Comparison of ENCODE assay signal across 8 cellular contexts in genomic region chr9:33160446-33160845, GRCh38. TPM values are rescaled to one million over a fixed set of nuclear protein-coding genes. Genes with fewer than 3 reads are reported as not detected.
DNase-seq lines count a peak whose midpoint lies in the region; ATAC-seq and TF ChIP-seq lines count a peak whose summit lies in the region.
"Not testable (repeated sequence)": the region's sequence is repeated elsewhere in the genome, so short reads cannot be mapped to it uniquely, and the experiment has no call there.

No MANE protein-coding gene starts in this region.

- peak overlapping the region; percentile 96 for H3K27ac Mint-ChIP-seq in CD8-positive, alpha-beta T cell
- peak overlapping the region; percentile 91 for H3K27ac Mint-ChIP-seq in activated CD4-positive, alpha-beta memory T cell treated with anti-CD3 and anti-CD28 coated beads, Interleukin-2, amount 10 ng/mL, durations not matched to agents 7 days and 5 days
- peak overlapping the region; percentile 98 for H3K27ac Mint-ChIP-seq in mesothelial cell of epicardium

- intact Hi-C loops in CD8-positive, alpha-beta T cell (cut with DNase I, micrococcal nuclease) = loop anchor here (10.0 kb wide), 2 partner anchors 46 to 606 kb away; partner anchors contain the start of genes SMIM27 (in 1 of the 2) and TOPORS (in 1 of the 2)
- intact Hi-C loops in tibial artery (cut with DNase I; ENCODE audit: low total_unique reads) = not testable (repeated sequence)

- peak overlapping the region; percentile 90 for H3K4me2 ChIP-seq in OCI-LY3 (ENCODE audit: low read length)

- ATAC-seq in CD8-positive, alpha-beta T cell = not testable (repeated sequence)

- peak in 1 of 7 experiments; percentile 17 for DNase-seq in CD8-positive, alpha-beta T cell
- DNase-seq in activated CD4-positive, alpha-beta memory T cell treated with anti-CD3 and anti-CD28 coated beads, Interleukin-2, amount 10 ng/mL, durations not matched to agents 7 days and 5 days; brain microvascular endothelial cell; fibroblast of the aortic adventitia (ENCODE audit: low read depth); mesothelial cell of epicardium (ENCODE audit: low spot score in 2 of 2, unreplicated experiment in 2 of 2); retinal pigment epithelial cell (ENCODE audit: low read depth); tibial artery: not testable (repeated sequence)

- H3K4me1 Mint-ChIP-seq in CD8-positive, alpha-beta T cell (ENCODE audit: low read depth) = peaks cover 95% of the 10 kb centered on the region
- peaks cover 92% of the 10 kb centered on the region for H3K4me1 Mint-ChIP-seq in activated CD4-positive, alpha-beta memory T cell treated with anti-CD3 and anti-CD28 coated beads, Interleukin-2, amount 10 ng/mL, durations not matched to agents 7 days and 5 days
- H3K4me1 Mint-ChIP-seq in mesothelial cell of epicardium = peaks cover 90% of the 10 kb centered on the region

- H3K27me3 Mint-ChIP-seq in CD8-positive, alpha-beta T cell (ENCODE audit: low read depth); activated CD4-positive, alpha-beta memory T cell treated with anti-CD3 and anti-CD28 coated beads, Interleukin-2, amount 10 ng/mL, durations not matched to agents 7 days and 5 days; mesothelial cell of epicardium (ENCODE audit: low read depth): not testable (repeated sequence)

- H3K9me3 Mint-ChIP-seq in CD8-positive, alpha-beta T cell; activated CD4-positive, alpha-beta memory T cell treated with anti-CD3 and anti-CD28 coated beads, Interleukin-2, amount 10 ng/mL, durations not matched to agents 7 days and 5 days; mesothelial cell of epicardium: not testable (repeated sequence)

- H3K27ac ChIP-seq in CD8-positive, alpha-beta T cell (ENCODE audit: low read depth, low read length) = peak overlapping the region; percentile 90
- H3K27ac ChIP-seq in OCI-LY3 (ENCODE audit: low read length) (peak overlapping the region; percentile 84), brain microvascular endothelial cell (peak overlapping the region; percentile 95), tibial artery (peak overlapping the region; percentile 95 to 98)

- not testable (repeated sequence) for H3K36me3 ChIP-seq in CD8-positive, alpha-beta T cell (ENCODE audit: insufficient read depth, low read length); brain microvascular endothelial cell (replicated peaks); tibial artery
- peaks cover 11% of the 10 kb centered on the region for H3K36me3 ChIP-seq in OCI-LY3 (replicated peaks; ENCODE audit: low read depth, low read length)

- H3K36me3 Mint-ChIP-seq in CD8-positive, alpha-beta T cell; mesothelial cell of epicardium: not testable (repeated sequence)
- peaks cover 24% of the 10 kb centered on the region for H3K36me3 Mint-ChIP-seq in activated CD4-positive, alpha-beta memory T cell treated with anti-CD3 and anti-CD28 coated beads, Interleukin-2, amount 10 ng/mL, durations not matched to agents 7 days and 5 days (ENCODE audit: low read depth)

- peak overlapping the region; percentile 99 for H3K9ac ChIP-seq in OCI-LY3 (ENCODE audit: low read length)

- CTCF ChIA-PET in CD8-positive, alpha-beta T cell (lab: Charles Lee) = interaction anchor here (1.0 to 2.7 kb wide), 3 partner anchors 10 to 81 kb away, joined by 3 to 8 read pairs (median 4); no protein-coding TSS in a partner anchor
- CTCF ChIA-PET in activated CD4-positive, alpha-beta memory T cell treated with anti-CD3 and anti-CD28 coated beads, Interleukin-2, amount 10 ng/mL, durations not matched to agents 7 days and 5 days (lab: Charles Lee) = interaction anchor here (0.6 to 2.5 kb wide), 8 partner anchors 10 to 291 kb away, joined by 3 to 7 read pairs (median 5); no protein-coding TSS in a partner anchor

- not testable (repeated sequence) for H3K27me3 ChIP-seq in CD8-positive, alpha-beta T cell (ENCODE audit: insufficient read depth, low read length); OCI-LY3 (ENCODE audit: low read depth, low read length); brain microvascular endothelial cell (replicated peaks); tibial artery

- POLR2A ChIA-PET in CD8-positive, alpha-beta T cell (lab: Charles Lee) = interaction anchor here (0.7 to 3.3 kb wide), 5 partner anchors 9 to 136 kb away, joined by 3 to 12 read pairs (median 4); partner anchors contain the start of gene DNAJA1
- POLR2A ChIA-PET in activated CD4-positive, alpha-beta memory T cell treated with anti-CD3 and anti-CD28 coated beads, Interleukin-2, amount 10 ng/mL, durations not matched to agents 7 days and 5 days (lab: Charles Lee) = interaction anchor here (1.0 to 12.5 kb wide), 13 partner anchors 7 to 136 kb away, joined by 3 to 115 read pairs (median 10); partner anchors contain the start of genes B4GALT1, BAG1, CHMP5 and DNAJA1

- in situ Hi-C loops in brain microvascular endothelial cell (cut with HindIII; ENCODE audit: low pct_ligation_motif_present, low sequenced_read_pairs) = not testable (repeated sequence)

- H3K4me3 Mint-ChIP-seq in CD8-positive, alpha-beta T cell = peak overlapping the region; percentile 93
- H3K4me3 Mint-ChIP-seq in activated CD4-positive, alpha-beta memory T cell treated with anti-CD3 and anti-CD28 coated beads, Interleukin-2, amount 10 ng/mL, durations not matched to agents 7 days and 5 days = peak overlapping the region; percentile 65
- not testable (repeated sequence) for H3K4me3 Mint-ChIP-seq in mesothelial cell of epicardium

- H3K4me1 ChIP-seq in CD8-positive, alpha-beta T cell (ENCODE audit: insufficient read depth, low read length) = peaks cover 94% of the 10 kb centered on the region
- H3K4me1 ChIP-seq in OCI-LY3 (ENCODE audit: low read length) (peaks cover 90% of the 10 kb centered on the region), tibial artery (peaks cover 14 to 95% (median 85%) of the 10 kb centered on the region in 4 donors)

- H3K9me3 ChIP-seq in CD8-positive, alpha-beta T cell (ENCODE audit: low read length); OCI-LY3 (ENCODE audit: insufficient read depth, low read length); tibial artery: not testable (repeated sequence)

- H4K20me1 ChIP-seq in OCI-LY3 (ENCODE audit: insufficient read depth, low read length) = peaks cover 85% of the 10 kb centered on the region

- H2AFZ ChIP-seq in OCI-LY3 (ENCODE audit: low read depth, low read length) = not testable (repeated sequence)

- H3K4me3 ChIP-seq in CD8-positive, alpha-beta T cell (ENCODE audit: low read depth, low read length) = peak overlapping the region; percentile 10
- peak overlapping the region; percentile 95 for H3K4me3 ChIP-seq in OCI-LY3 (ENCODE audit: low read length)
- not testable (repeated sequence) for H3K4me3 ChIP-seq in brain microvascular endothelial cell (ENCODE audit: low read depth, low read length)
- peak overlapping the region; percentile 27 for H3K4me3 ChIP-seq in fibroblast of the aortic adventitia (ENCODE audit: low read depth, low read length)
- H3K4me3 ChIP-seq in retinal pigment epithelial cell (ENCODE audit: low read length) = peak overlapping the region; percentile 7
- H3K4me3 ChIP-seq in tibial artery = peak overlapping the region in 1 of 2 donors; percentile 30

- H3K79me2 ChIP-seq in OCI-LY3 (ENCODE audit: low read length) = peaks cover 100% of the 10 kb centered on the region

- not testable (repeated sequence) for TF ChIP-seq CTCF in CD8-positive, alpha-beta T cell (IDR thresholded peaks at IDR 0.05); OCI-LY3 (IDR thresholded peaks at IDR 0.05; ENCODE audit: low read depth, low read length); brain microvascular endothelial cell (IDR thresholded peaks at IDR 0.05; ENCODE audit: low read depth, low read length, missing control alignments); fibroblast of the aortic adventitia (IDR thresholded peaks at IDR 0.05; ENCODE audit: insufficient read depth, low read length); mesothelial cell of epicardium (IDR thresholded peaks at IDR 0.05; ENCODE audit: unreplicated experiment); retinal pigment epithelial cell (conservative IDR thresholded peaks at IDR 0.05; ENCODE audit: low read depth, low read length); tibial artery (IDR thresholded peaks at IDR 0.05)

RNA-seq across cellular contexts. Expression of gene B4GALT1, which starts 6.7 kb away (rescaled TPM):
- 100 to 1,000 TPM; 139 to 140 TPM for total RNA-seq in CD8-positive, alpha-beta T cell
- total RNA-seq in activated CD4-positive, alpha-beta memory T cell treated with anti-CD3 and anti-CD28 coated beads, Interleukin-2, amount 10 ng/mL, durations not matched to agents 7 days and 5 days = 10 to 100 TPM; 69.2 to 70.8 TPM
- total RNA-seq in fibroblast of the aortic adventitia (ENCODE audit: low replicate concordance) (40.9 and 41.0 TPM in 2 replicates), mesothelial cell of epicardium (78.3 to 81.4 TPM (median 78.9 TPM) in 3 replicates)
